In genomic region chr3:142209655-142210054, GRCh38 we compare ENCODE assay signal across 9 cellular contexts. TPM values are rescaled to one million over a fixed set of nuclear protein-coding genes. Genes with fewer than 3 reads are reported as not detected.
DNase-seq lines count a peak whose midpoint lies in the region; ATAC-seq and TF ChIP-seq lines count a peak whose summit lies in the region.
"Had no signal": no experiment of that assay in that cellular context is flagged by ENCODE, and none has a peak within 500 bp of the region (broad histone marks: within the 10 kb centered on the region; RNA-seq: fewer than 3 reads in every experiment).

No MANE protein-coding gene starts in this region.

- peak; percentile 85 for ATAC-seq in gastroesophageal sphincter
- no peak for ATAC-seq in stimulated activated memory B cell treated with anti-CD40 and anti-IgM and Interleukin-4, amounts not matched to agents 10 μg/mL and 1 μg/mL and 100 μg/mL, for 72 hours
- ATAC-seq in GM21529 (IDR thresholded peaks at IDR 0.05; ENCODE audit: unreplicated experiment) = no peak

- WGBS in adrenal gland, 4 donors = 33 to 44% (median 38%) methylated on average over 3 of the region's 3 CpGs
- 10 to 14% methylated on average over 3 of the region's 3 CpGs for WGBS in gastroesophageal sphincter (ENCODE audit: low coverage in 1 of 2), 2 donors
- 26% methylated on average over 3 of the region's 3 CpGs for WGBS in prostate gland

- TF ChIP-seq CTCF in adrenal gland (IDR thresholded peaks at IDR 0.05) = no peak
- no peak for TF ChIP-seq CTCF in gastroesophageal sphincter (IDR thresholded peaks at IDR 0.05)
- no peak for TF ChIP-seq CTCF in prostate gland (IDR thresholded peaks at IDR 0.05)

- H3K27me3 ChIP-seq in adrenal gland (no peaks in the 10 kb centered on the region), gastroesophageal sphincter (no peaks in the 10 kb centered on the region), prostate gland (replicated peaks; ENCODE audit: insufficient read depth) (no peaks in the 10 kb centered on the region)

- H3K36me3 ChIP-seq in adrenal gland (replicated peaks in 1 of 2) (peaks cover 0 to 9% of the 10 kb centered on the region in 2 donors), gastroesophageal sphincter (peaks cover 0 to 15% of the 10 kb centered on the region in 2 donors), prostate gland (peaks cover 0 to 5% of the 10 kb centered on the region in 2 donors)

- H3K36me3 Mint-ChIP-seq in stimulated activated memory B cell treated with anti-CD40 and anti-IgM and Interleukin-4, amounts not matched to agents 10 μg/mL and 1 μg/mL and 100 μg/mL, for 72 hours = peaks cover 73% of the 10 kb centered on the region

- no peak for TF ChIP-seq EP300 in gastroesophageal sphincter (IDR thresholded peaks at IDR 0.05)

- H3K27ac ChIP-seq in adrenal gland (peak overlapping the region in 4 of 5 donors; percentile 56 to 79 (median 76)), gastroesophageal sphincter (peak overlapping the region; percentile 44 to 82 (median 79)), prostate gland (peak overlapping the region; percentile 32 to 37)

- H3K4me3 Mint-ChIP-seq in stimulated activated memory B cell treated with anti-CD40 and anti-IgM and Interleukin-4, amounts not matched to agents 10 μg/mL and 1 μg/mL and 100 μg/mL, for 72 hours = no peak overlapping the region
- H3K4me3 Mint-ChIP-seq: IgD-negative memory B cell had no signal

- DNase-seq in Daoy (ENCODE audit: low read depth) (peak; percentile 75), adrenal gland (peak; percentile 57 to 82 (median 74)), prostate gland (ENCODE audit: low spot score) (no peak), NCI-H1417 treated with DMSO at 0.1 percent for 48 hours (lab: John Stamatoyannopoulos, UW) (no peak)
- DNase-seq in activated T-cell treated with anti-CD3 and anti-CD28 coated beads, Interleukin-2, amount 50 U/mL, for 48 hours = no peak

- TF ChIP-seq POLR2A in adrenal gland (IDR thresholded peaks at IDR 0.05) (no peak), gastroesophageal sphincter (IDR thresholded peaks at IDR 0.05) (no peak), prostate gland (IDR thresholded peaks at IDR 0.05) (no peak)

- H3K27me3 Mint-ChIP-seq in stimulated activated memory B cell treated with anti-CD40 and anti-IgM and Interleukin-4, amounts not matched to agents 10 μg/mL and 1 μg/mL and 100 μg/mL, for 72 hours = no peaks in the 10 kb centered on the region
- H3K27me3 Mint-ChIP-seq: IgD-negative memory B cell had no signal

- H3K4me3 ChIP-seq in adrenal gland = peak overlapping the region in 1 of 4 donors; percentile 30
- H3K4me3 ChIP-seq in gastroesophageal sphincter = peak overlapping the region in 1 of 2 donors; percentile 23
- no peak overlapping the region for H3K4me3 ChIP-seq in prostate gland

- H3K4me1 Mint-ChIP-seq in stimulated activated memory B cell treated with anti-CD40 and anti-IgM and Interleukin-4, amounts not matched to agents 10 μg/mL and 1 μg/mL and 100 μg/mL, for 72 hours = no peaks in the 10 kb centered on the region
- H3K4me1 Mint-ChIP-seq: IgD-negative memory B cell had no signal

- peaks cover 4% of the 10 kb centered on the region for H3K9me3 Mint-ChIP-seq in stimulated activated memory B cell treated with anti-CD40 and anti-IgM and Interleukin-4, amounts not matched to agents 10 μg/mL and 1 μg/mL and 100 μg/mL, for 72 hours

- H3K9me3 ChIP-seq in adrenal gland (replicated peaks in 1 of 3) (no peaks in the 10 kb centered on the region), gastroesophageal sphincter (no peaks in the 10 kb centered on the region), prostate gland (no peaks in the 10 kb centered on the region)

- intact Hi-C loops in adrenal gland (cut with DNase I) = no loop called here
- intact Hi-C loops in prostate gland (cut with DNase I) = no loop called here

- no peak overlapping the region for H3K27ac Mint-ChIP-seq in stimulated activated memory B cell treated with anti-CD40 and anti-IgM and Interleukin-4, amounts not matched to agents 10 μg/mL and 1 μg/mL and 100 μg/mL, for 72 hours
- H3K27ac Mint-ChIP-seq: IgD-negative memory B cell had no signal

- H3K4me1 ChIP-seq in adrenal gland (replicated peaks in 1 of 2) (peaks cover 16% of the 10 kb centered on the region in 2 donors), gastroesophageal sphincter (peaks cover 0 to 24% (median 3%) of the 10 kb centered on the region in 3 donors), prostate gland (replicated peaks) (peaks cover 8% of the 10 kb centered on the region)

RNA-seq across cellular contexts. Expression of gene GK5, which starts 15.7 kb away (rescaled TPM):
- total RNA-seq in Daoy (2014; rRNA removed; shearing (Covaris generic)) = 16.5 and 17.4 TPM in 2 replicates
- total RNA-seq in adrenal gland (10 to 100 TPM; 22.3 to 46.1 (median 32.2) TPM), gastroesophageal sphincter (10 to 100 TPM; 19.0 to 35.8 (median 21.2) TPM), prostate gland (10 to 100 TPM; 34.4 to 54.9 TPM)
- 10 to 100 TPM; 12.6 to 51.2 (median 16.7) TPM for polyA plus RNA-seq in adrenal gland

Comparison
In these comparisons a context has a peak if more than half of its experiments do, and no peak if none do; other contexts are left out.
1. DNase-seq: peak in Daoy (single experiment) and adrenal gland (7 of 7); none in prostate gland (single experiment), activated T-cell treated with anti-CD3 and anti-CD28 coated beads, Interleukin-2, amount 50 U/mL, for 48 hours (0 of 2) and NCI-H1417 treated with DMSO at 0.1 percent for 48 hours (single experiment).
2. Peak in every context shown above with its lines, with median percentiles within 50 percentile points of each other: H3K27ac ChIP-seq.